34 cellular contexts compared by ENCODE assay signal in the genomic region with DNA sequence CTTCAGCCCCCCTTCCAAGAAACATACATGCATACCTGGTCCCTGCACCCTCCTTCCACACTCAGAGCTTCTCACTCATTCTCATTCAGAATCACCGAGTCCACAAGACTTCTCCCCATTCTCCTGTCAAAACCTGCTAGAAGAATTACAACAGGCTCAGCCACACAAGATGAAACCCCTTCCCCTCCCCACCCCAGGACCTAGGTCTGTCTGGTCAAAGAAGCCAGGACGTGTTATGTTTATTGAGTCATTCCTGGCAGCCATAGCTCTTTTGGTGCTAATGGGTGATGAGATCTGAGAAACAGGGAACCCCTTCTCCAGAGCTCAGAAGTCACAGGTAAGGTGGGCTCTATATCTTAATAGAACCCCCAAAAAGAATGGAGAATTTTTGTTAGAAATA. TPM values are rescaled to one million over a fixed set of nuclear protein-coding genes. Genes with fewer than 3 reads are reported as not detected.
A peak's percentile ranks its signal among the peaks of the same experiment; 100 is the strongest.
DNase-seq lines count a peak whose midpoint lies in the region; ATAC-seq and TF ChIP-seq lines count a peak whose summit lies in the region.
"Had no signal": no experiment of that assay in that cellular context is flagged by ENCODE, and none has a peak within 500 bp of the region (broad histone marks: within the 10 kb centered on the region; RNA-seq: fewer than 3 reads in every experiment).

No MANE protein-coding gene starts in this region.

- peak overlapping the region; percentile 82 for H3K4me3 Mint-ChIP-seq in CD8-positive, alpha-beta T cell
- peak overlapping the region in 1 of 4 donors; percentile 84 for H3K4me3 Mint-ChIP-seq in IgD-negative memory B cell
- no peak overlapping the region for H3K4me3 Mint-ChIP-seq in endodermal cell
- peak overlapping the region; percentile 76 for H3K4me3 Mint-ChIP-seq in nephron progenitor cell

- H3K27ac Mint-ChIP-seq in CD8-positive, alpha-beta T cell: no peak overlapping the region
- H3K27ac Mint-ChIP-seq in IgD-negative memory B cell (peak overlapping the region in 2 of 3 donors; percentile 31 to 94), endodermal cell (peak overlapping the region; percentile 71), nephron progenitor cell (no peak overlapping the region)
- H3K27ac Mint-ChIP-seq: activated naive CD4-positive, alpha-beta T cell treated with anti-CD3 and anti-CD28 coated beads for 36 hours had no signal

- CTCF ChIA-PET in CD8-positive, alpha-beta T cell (lab: Charles Lee): interaction anchor here (0.7 to 1.3 kb wide), 5 partner anchors 13 to 83 kb away, joined by 3 to 5 read pairs (median 4); no protein-coding TSS in a partner anchor

- 70 to 75% methylated on average over 1 to 2 of the region's 2 CpGs for WGBS in endodermal cell (ENCODE audit: insufficient coverage in 1 of 2, insufficient read length in 1 of 2), 2 experiments

- H3K27ac ChIP-seq in CD8-positive, alpha-beta T cell (ENCODE audit: low read depth, low read length): no peak overlapping the region
- no peak overlapping the region for H3K27ac ChIP-seq in endodermal cell (ENCODE audit: low read depth, low read length)
- H3K27ac ChIP-seq: C4-2B, gastrocnemius medialis, neutrophil, Peyer's patch, right atrium auricular region, stomach had no signal

- H3K4me3 ChIP-seq in CD8-positive, alpha-beta T cell (ENCODE audit: low read depth, low read length): no peak overlapping the region
- no peak overlapping the region for H3K4me3 ChIP-seq in endodermal cell (ENCODE audit: low read length)
- H3K4me3 ChIP-seq: gastrocnemius medialis, lung, Peyer's patch, right atrium auricular region, stomach had no signal

- TF ChIP-seq CTCF in CD8-positive, alpha-beta T cell (IDR thresholded peaks at IDR 0.05): no peak
- TF ChIP-seq CTCF in endodermal cell (conservative IDR thresholded peaks at IDR 0.05) (no peak), nephron progenitor cell (IDR thresholded peaks at IDR 0.05) (no peak)

- in situ Hi-C loops in ACHN (cut with HindIII; ENCODE audit: low pct_ligation_motif_present, low pct_unique_long_range_greater_than_20kb, low sequenced_read_pairs): no loop called here

- POLR2A ChIA-PET in CD8-positive, alpha-beta T cell (lab: Charles Lee): no interaction called here

- peaks cover 4% of the 10 kb centered on the region for H3K27me3 ChIP-seq in CD8-positive, alpha-beta T cell (ENCODE audit: insufficient read depth, low read length)
- peaks cover 27% of the 10 kb centered on the region for H3K27me3 ChIP-seq in endodermal cell (ENCODE audit: control insufficient read depth, insufficient read depth, low read length, poor library complexity, severe bottlenecking)

- peaks cover 14% of the 10 kb centered on the region for H3K4me1 Mint-ChIP-seq in CD8-positive, alpha-beta T cell (ENCODE audit: low read depth)
- H3K4me1 Mint-ChIP-seq in IgD-negative memory B cell (peaks cover 8 to 21% (median 10%) of the 10 kb centered on the region in 3 donors), endodermal cell (peaks cover 17% of the 10 kb centered on the region), nephron progenitor cell (peaks cover 28% of the 10 kb centered on the region)

- H3K27me3 Mint-ChIP-seq in CD8-positive, alpha-beta T cell (ENCODE audit: low read depth): peaks cover 44% of the 10 kb centered on the region
- peaks cover 8% of the 10 kb centered on the region for H3K27me3 Mint-ChIP-seq in IgD-negative memory B cell
- peaks cover 25% of the 10 kb centered on the region for H3K27me3 Mint-ChIP-seq in endodermal cell (ENCODE audit: insufficient read depth)
- H3K27me3 Mint-ChIP-seq in nephron progenitor cell (ENCODE audit: low read depth, poor library complexity): peaks cover 36% of the 10 kb centered on the region

- H3K9me3 ChIP-seq in CD8-positive, alpha-beta T cell (ENCODE audit: low read length): no peaks in the 10 kb centered on the region
- H3K9me3 ChIP-seq in endodermal cell (ENCODE audit: control insufficient read depth, low read length): no peaks in the 10 kb centered on the region
- H3K9me3 ChIP-seq: gastrocnemius medialis, neutrophil, Peyer's patch, right atrium auricular region, stomach had no signal

- DNase-seq in CD8-positive, alpha-beta T cell: no peak
- DNase-seq in endodermal cell (peak; percentile 54), nephron progenitor cell (no peak), ACHN (no peak), NCI-H1930 (lab: John Stamatoyannopoulos, UW) (no peak)
- DNase-seq in stimulated activated CD4-positive, alpha-beta T cell treated with anti-CD3 and anti-CD28 coated beads, Interleukin-2, amount 100 ng/mL, for 24 hours: no peak
- DNase-seq: activated CD4-positive, alpha-beta T cell treated with anti-CD3 and anti-CD28 coated beads for 4 hours; activated CD8-positive, alpha-beta memory T cell treated with anti-CD3 and anti-CD28 coated beads for 24 hours; activated naive CD4-positive, alpha-beta T cell treated with anti-CD3 and anti-CD28 coated beads for 36 hours; activated T-cell treated with anti-CD3 and anti-CD28 coated beads, Interleukin-2, amount 50 U/mL, for 48 hours; anterior cingulate cortex; Calu3; DMS79; gastrocnemius medialis; GDM1; Kasumi-1; MV-4-11; NCI-H1436 treated with DMSO at 0.1 percent for 48 hours; NCI-H446 treated with DMSO at 0.1 percent for 48 hours; NCI-H774; Peyer's patch; posterior cingulate gyrus; SHP77; small intestine; stomach had no signal

- no peaks in the 10 kb centered on the region for H3K36me3 ChIP-seq in CD8-positive, alpha-beta T cell (ENCODE audit: insufficient read depth, low read length)
- no peaks in the 10 kb centered on the region for H3K36me3 ChIP-seq in endodermal cell (ENCODE audit: control insufficient read depth, insufficient read depth, low read length)
- H3K36me3 ChIP-seq: gastrocnemius medialis, neutrophil, Peyer's patch, right atrium auricular region, stomach had no signal

- no peak for ATAC-seq in CD8-positive, alpha-beta T cell
- ATAC-seq: gastrocnemius medialis, HCT116, HepG2 had no signal

- H3K9ac ChIP-seq in endodermal cell (ENCODE audit: extremely low read depth, low read length, poor library complexity, severe bottlenecking): no peak overlapping the region

- intact Hi-C loops in CD8-positive, alpha-beta T cell (cut with DNase I, micrococcal nuclease): loop anchor here in 1 of 2 experiments (5.0 kb wide), 1 partner anchor 112 kb away; no protein-coding TSS in a partner anchor

- no peaks in the 10 kb centered on the region for H3K36me3 Mint-ChIP-seq in CD8-positive, alpha-beta T cell
- H3K36me3 Mint-ChIP-seq in IgD-negative memory B cell (no peaks in the 10 kb centered on the region), endodermal cell (ENCODE audit: low read depth) (no peaks in the 10 kb centered on the region), nephron progenitor cell (ENCODE audit: low read depth) (no peaks in the 10 kb centered on the region)

- no peaks in the 10 kb centered on the region for H3K9me3 Mint-ChIP-seq in CD8-positive, alpha-beta T cell
- H3K9me3 Mint-ChIP-seq in IgD-negative memory B cell (peaks cover 0 to 11% (median 8%) of the 10 kb centered on the region in 3 donors), endodermal cell (no peaks in the 10 kb centered on the region), nephron progenitor cell (no peaks in the 10 kb centered on the region)
- H3K9me3 Mint-ChIP-seq: activated naive CD4-positive, alpha-beta T cell treated with anti-CD3 and anti-CD28 coated beads for 36 hours had no signal

- peaks cover 9% of the 10 kb centered on the region for H3K4me1 ChIP-seq in CD8-positive, alpha-beta T cell (ENCODE audit: insufficient read depth, low read length)
- no peaks in the 10 kb centered on the region for H3K4me1 ChIP-seq in endodermal cell (ENCODE audit: control insufficient read depth, insufficient read depth, low read length)

RNA-seq across cellular contexts. Expression of gene ADD2, which starts 1.4 kb away (rescaled TPM):
- 1 to 10 TPM; 2.5 to 3.0 TPM for total RNA-seq in CD8-positive, alpha-beta T cell
- polyA plus RNA-seq in IgD-negative memory B cell: 17.3 TPM
- 10 to 100 TPM; 14.8 to 53.0 TPM for total RNA-seq in endodermal cell
- polyA plus RNA-seq in endodermal cell (2013, experiment 1 of 2): 65.9 TPM
- polyA plus RNA-seq in endodermal cell (2013, experiment 2 of 2): 55.3 TPM

RNA-seq across cellular contexts. Expression of gene FIGLA, which starts 21.0 kb away (rescaled TPM):
- total RNA-seq in CD8-positive, alpha-beta T cell: not detected
- polyA plus RNA-seq in IgD-negative memory B cell: not detected
- total RNA-seq in endodermal cell: not detected
- not detected for polyA plus RNA-seq in endodermal cell (2013, experiment 1 of 2)
- polyA plus RNA-seq in endodermal cell (2013, experiment 2 of 2): not detected
- total RNA-seq: activated naive CD4-positive, alpha-beta T cell treated with anti-CD3 and anti-CD28 coated beads for 36 hours; Calu3; fibroblast of lung; gastrocnemius medialis; HepG2; mononuclear cell; Peyer's patch; right atrium auricular region; stomach had no signal
- polyA plus RNA-seq: fibroblast of lung, HepG2, small intestine had no signal

RNA-seq across cellular contexts. Expression of gene CLEC4F, which starts 50.9 kb away (rescaled TPM):
- total RNA-seq in CD8-positive, alpha-beta T cell: not detected
- not detected for polyA plus RNA-seq in IgD-negative memory B cell
- not detected for total RNA-seq in endodermal cell
- not detected for polyA plus RNA-seq in endodermal cell (2013, experiment 1 of 2)
- not detected for polyA plus RNA-seq in endodermal cell (2013, experiment 2 of 2)
- total RNA-seq: activated naive CD4-positive, alpha-beta T cell treated with anti-CD3 and anti-CD28 coated beads for 36 hours; Calu3; fibroblast of lung had no signal
- polyA plus RNA-seq: fibroblast of lung had no signal

Comparison
In these comparisons a context has a peak if more than half of its experiments do, and no peak if none do; other contexts are left out.
1. H3K27ac Mint-ChIP-seq: peak in IgD-negative memory B cell (2 of 3) and endodermal cell (single experiment); none in CD8-positive, alpha-beta T cell (single experiment) and nephron progenitor cell (single experiment).